Comparison of ENCODE assay signal across 14 cellular contexts in genomic region chr17:64024215-64024654, GRCh38. TPM values are rescaled to one million over a fixed set of nuclear protein-coding genes. Genes with fewer than 3 reads are reported as not detected.
A peak's percentile ranks its signal among the peaks of the same experiment; 100 is the strongest.
DNase-seq lines count a peak whose midpoint lies in the region; ATAC-seq and TF ChIP-seq lines count a peak whose summit lies in the region.
"Had no signal": no experiment of that assay in that cellular context is flagged by ENCODE, and none has a peak within 500 bp of the region (broad histone marks: within the 10 kb centered on the region; RNA-seq: fewer than 3 reads in every experiment).

No MANE protein-coding gene starts in this region.

- WGBS in heart right ventricle, 2 donors, result 78 to 82% methylated on average over 8 of the region's 8 CpGs
- 45 to 58% methylated on average over 8 of the region's 8 CpGs for WGBS in upper lobe of left lung, 2 donors
- WGBS in tibial nerve, 2 donors, result 76% methylated on average over 8 of the region's 8 CpGs

- no peak for TF ChIP-seq POLR2A in upper lobe of left lung (IDR thresholded peaks at IDR 0.05)
- TF ChIP-seq POLR2A in tibial nerve (IDR thresholded peaks at IDR 0.05), result no peak

- intact Hi-C loops in heart right ventricle (cut with DNase I), result loop anchor here in 5 of 10 donors (2.0 to 10.0 kb wide), 3 partner anchors 105 to 261 kb away; partner anchors contain the start of genes GH1 (in 4 of the 5) and CSHL1 (in 1 of the 5)
- intact Hi-C loops in Right ventricle myocardium superior (cut with DNase I), result loop anchor here (10.0 kb wide), 1 partner anchor 109 kb away; the partner anchor contains the start of genes CSHL1 and GH1
- intact Hi-C loops in left lung (cut with DNase I), result no loop called here

- peaks cover 73% of the 10 kb centered on the region for H3K4me1 Mint-ChIP-seq in activated CD4-positive, alpha-beta memory T cell treated with anti-CD3 and anti-CD28 coated beads, Interleukin-2, amount 10 ng/mL, durations not matched to agents 7 days and 5 days

- no peaks in the 10 kb centered on the region for H3K9me3 ChIP-seq in heart right ventricle
- no peaks in the 10 kb centered on the region for H3K9me3 ChIP-seq in left lung
- H3K9me3 ChIP-seq in upper lobe of left lung, result no peaks in the 10 kb centered on the region
- no peaks in the 10 kb centered on the region for H3K9me3 ChIP-seq in tibial nerve

- ATAC-seq in heart right ventricle (peak in 2 of 8 donors; percentile 21 to 45), Right ventricle myocardium superior (ENCODE audit: poor library complexity) (no peak), left lung (peak; percentile 28), upper lobe of left lung (ENCODE audit: low FRiP score in 2 of 2) (no peak)

- TF ChIP-seq EP300 in upper lobe of left lung (IDR thresholded peaks at IDR 0.05) (peak in 1 of 4 donors; percentile 22), tibial nerve (IDR thresholded peaks at IDR 0.05) (no peak)

- no peak overlapping the region for H3K4me3 ChIP-seq in heart right ventricle
- H3K4me3 ChIP-seq in left lung, result no peak overlapping the region
- no peak overlapping the region for H3K4me3 ChIP-seq in upper lobe of left lung
- no peak overlapping the region for H3K4me3 ChIP-seq in tibial nerve

- no peaks in the 10 kb centered on the region for H3K27me3 Mint-ChIP-seq in activated CD4-positive, alpha-beta memory T cell treated with anti-CD3 and anti-CD28 coated beads, Interleukin-2, amount 10 ng/mL, durations not matched to agents 7 days and 5 days

- H3K27ac ChIP-seq in heart right ventricle, result peak overlapping the region in 8 of 10 donors; percentile 16 to 97 (median 70)
- peak overlapping the region in 1 of 2 donors; percentile 38 for H3K27ac ChIP-seq in left lung
- H3K27ac ChIP-seq in upper lobe of left lung, result peak overlapping the region; percentile 63 to 78 (median 68)
- no peak overlapping the region for H3K27ac ChIP-seq in tibial nerve

- peak overlapping the region; percentile 99 for H3K27ac Mint-ChIP-seq in activated CD4-positive, alpha-beta memory T cell treated with anti-CD3 and anti-CD28 coated beads, Interleukin-2, amount 10 ng/mL, durations not matched to agents 7 days and 5 days

- no peaks in the 10 kb centered on the region for H3K27me3 ChIP-seq in heart right ventricle
- no peaks in the 10 kb centered on the region for H3K27me3 ChIP-seq in left lung
- no peaks in the 10 kb centered on the region for H3K27me3 ChIP-seq in upper lobe of left lung
- H3K27me3 ChIP-seq in tibial nerve, result no peaks in the 10 kb centered on the region

- peaks cover 4 to 40% (median 26%) of the 10 kb centered on the region in 9 donors for H3K4me1 ChIP-seq in heart right ventricle
- peaks cover 9 to 46% of the 10 kb centered on the region in 2 donors for H3K4me1 ChIP-seq in left lung
- H3K4me1 ChIP-seq in upper lobe of left lung, result peaks cover 22 to 40% (median 28%) of the 10 kb centered on the region in 4 donors
- peaks cover 0 to 9% (median 4%) of the 10 kb centered on the region in 4 donors for H3K4me1 ChIP-seq in tibial nerve

- DNase-seq in heart right ventricle (no peak), Right ventricle myocardium superior (no peak), left lung (no peak), upper lobe of left lung (peak in 1 of 2 donors; percentile 53), tibial nerve (ENCODE audit: low spot score in 2 of 2) (no peak), kidney tubule cell (ENCODE audit: low spot score) (no peak), GM20000 (ENCODE audit: low spot score) (no peak)
- DNase-seq in activated CD4-positive, alpha-beta memory T cell treated with anti-CD3 and anti-CD28 coated beads, Interleukin-2, amount 10 ng/mL, durations not matched to agents 7 days and 5 days, result no peak
- DNase-seq: C1 segment of cervical spinal cord, H7, Karpas-422, SHP77 treated with DMSO at 0.1 percent for 48 hours had no signal

- peak overlapping the region; percentile 73 for H3K4me3 Mint-ChIP-seq in activated CD4-positive, alpha-beta memory T cell treated with anti-CD3 and anti-CD28 coated beads, Interleukin-2, amount 10 ng/mL, durations not matched to agents 7 days and 5 days

- H3K36me3 Mint-ChIP-seq in activated CD4-positive, alpha-beta memory T cell treated with anti-CD3 and anti-CD28 coated beads, Interleukin-2, amount 10 ng/mL, durations not matched to agents 7 days and 5 days (ENCODE audit: low read depth), result peaks cover 2% of the 10 kb centered on the region

- POLR2A ChIA-PET in activated CD4-positive, alpha-beta memory T cell treated with anti-CD3 and anti-CD28 coated beads, Interleukin-2, amount 10 ng/mL, durations not matched to agents 7 days and 5 days (lab: Charles Lee), result interaction anchor here (0.6 to 3.5 kb wide), 22 partner anchors 7 to 481 kb away, joined by 3 to 57 read pairs (median 6); partner anchors contain the start of genes CD79B, ERN1, GH1 and PRR29

- no peaks in the 10 kb centered on the region for H3K9me3 Mint-ChIP-seq in activated CD4-positive, alpha-beta memory T cell treated with anti-CD3 and anti-CD28 coated beads, Interleukin-2, amount 10 ng/mL, durations not matched to agents 7 days and 5 days

- CTCF ChIA-PET in activated CD4-positive, alpha-beta memory T cell treated with anti-CD3 and anti-CD28 coated beads, Interleukin-2, amount 10 ng/mL, durations not matched to agents 7 days and 5 days (lab: Charles Lee), result interaction anchor here (0.7 to 10.1 kb wide), 18 partner anchors 6 to 257 kb away, joined by 3 to 510 read pairs (median 14); partner anchors contain the start of genes ERN1, GH1, ICAM2 and PRR29

- H3K36me3 ChIP-seq in heart right ventricle (no peaks in the 10 kb centered on the region), left lung (no peaks in the 10 kb centered on the region), upper lobe of left lung (no peaks in the 10 kb centered on the region), tibial nerve (no peaks in the 10 kb centered on the region)

- no peak for TF ChIP-seq CTCF in heart right ventricle (IDR thresholded peaks at IDR 0.05)
- no peak for TF ChIP-seq CTCF in left lung (IDR thresholded peaks at IDR 0.05)
- TF ChIP-seq CTCF in upper lobe of left lung (IDR thresholded peaks at IDR 0.05), result no peak
- no peak for TF ChIP-seq CTCF in tibial nerve (IDR thresholded peaks at IDR 0.05)
- TF ChIP-seq CTCF in GM20000 (IDR thresholded peaks at IDR 0.05; ENCODE audit: extremely low read depth, missing control alignments), result no peak

RNA-seq across cellular contexts. Expression of gene ICAM2, which starts 3.8 kb away (rescaled TPM):
- total RNA-seq in heart right ventricle, result 10 to 100 TPM; 25.2 to 70.2 (median 32.4) TPM
- polyA plus RNA-seq in heart right ventricle, result 100 to 1,000 TPM in 1 of 2 donors, 10 to 100 TPM in 1; 83.9 to 117 TPM
- total RNA-seq in Right ventricle myocardium superior, result 31.9 TPM
- total RNA-seq in activated CD4-positive, alpha-beta memory T cell treated with anti-CD3 and anti-CD28 coated beads, Interleukin-2, amount 10 ng/mL, durations not matched to agents 7 days and 5 days, result 100 to 1,000 TPM; 118 to 122 TPM
- 10 to 100 TPM; 32.3 to 46.9 TPM for total RNA-seq in left lung
- 100 to 1,000 TPM in 3 of 6 donors, 10 to 100 TPM in 3; 27.2 to 114 (median 82.0) TPM for total RNA-seq in upper lobe of left lung
- 10 to 100 TPM; 18.0 to 95.1 (median 36.3) TPM for total RNA-seq in tibial nerve

RNA-seq across cellular contexts. Expression of gene PRR29, which starts 26.1 kb away (rescaled TPM):
- total RNA-seq in heart right ventricle, result under 1 TPM in 6 of 10 donors, not detected in 4; 0.21 to 0.44 (median 0.29) TPM
- under 1 TPM; 0.29 to 0.66 TPM for polyA plus RNA-seq in heart right ventricle
- total RNA-seq in Right ventricle myocardium superior, result 0.30 TPM
- 10 to 100 TPM; 12.0 to 15.1 TPM for total RNA-seq in activated CD4-positive, alpha-beta memory T cell treated with anti-CD3 and anti-CD28 coated beads, Interleukin-2, amount 10 ng/mL, durations not matched to agents 7 days and 5 days
- total RNA-seq in left lung, result 1 to 10 TPM; 1.0 to 5.0 TPM
- total RNA-seq in upper lobe of left lung, result 10 to 100 TPM in 3 of 6 donors, 1 to 10 TPM in 2, under 1 TPM in 1; 0.97 to 30.1 (median 12.1) TPM
- 1 to 10 TPM in 1 of 4 donors, under 1 TPM in 2, not detected in 1; 0.20 to 1.3 (median 0.63) TPM for total RNA-seq in tibial nerve

RNA-seq across cellular contexts. Expression of gene SCN4A, which starts 51.5 kb away (rescaled TPM):
- 1 to 10 TPM in 1 of 10 donors, under 1 TPM in 9; 0.19 to 2.4 (median 0.53) TPM for total RNA-seq in heart right ventricle
- polyA plus RNA-seq in heart right ventricle, result 1 to 10 TPM in 1 of 2 donors, under 1 TPM in 1; 0.33 to 2.9 TPM
- 0.56 TPM for total RNA-seq in Right ventricle myocardium superior
- total RNA-seq in activated CD4-positive, alpha-beta memory T cell treated with anti-CD3 and anti-CD28 coated beads, Interleukin-2, amount 10 ng/mL, durations not matched to agents 7 days and 5 days, result under 1 TPM; 0.08 to 0.13 TPM
- under 1 TPM; 0.05 to 0.17 TPM for total RNA-seq in left lung
- under 1 TPM in 3 of 6 donors, not detected in 3; under 0.01 to 0.44 (median 0.20) TPM for total RNA-seq in upper lobe of left lung
- 1 to 10 TPM in 2 of 4 donors, under 1 TPM in 2; 0.21 to 2.4 (median 1.1) TPM for total RNA-seq in tibial nerve
- polyA plus RNA-seq: fibroblast of lung, keratinocyte had no signal

Comparison
In these comparisons a context has a peak if more than half of its experiments do, and no peak if none do; other contexts are left out.
1. H3K27ac ChIP-seq: peak in heart right ventricle (8 of 10) and upper lobe of left lung (4 of 4); none in tibial nerve (0 of 4).